In the genomic region with DNA sequence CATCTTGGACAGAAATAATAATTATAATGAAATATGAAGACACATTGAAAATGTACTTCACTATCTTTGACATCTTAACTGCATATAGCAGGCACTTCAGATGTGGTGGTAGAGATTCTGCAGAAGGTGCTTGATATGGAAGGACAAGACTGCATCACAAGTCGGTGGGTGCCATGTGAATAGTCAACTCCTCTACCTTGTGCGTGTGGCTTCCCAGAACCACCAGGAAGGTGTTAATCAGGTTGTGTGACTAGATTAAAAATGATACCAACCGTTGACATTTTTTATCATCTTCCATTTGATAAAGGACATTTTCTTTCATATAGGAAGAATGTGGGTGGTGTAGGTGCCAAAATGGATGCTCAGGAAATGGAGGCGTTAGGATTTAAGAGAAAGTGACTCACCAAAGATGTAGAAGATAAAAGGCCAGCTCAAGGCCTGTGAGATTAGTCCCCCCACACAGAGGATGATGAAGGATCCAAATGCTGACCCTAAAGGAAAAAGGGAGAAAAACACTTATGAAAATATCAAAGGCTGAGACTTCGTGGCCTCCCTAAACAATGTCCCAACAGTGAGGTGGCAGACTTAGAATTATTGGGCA, we compare ENCODE assay signal across 13 cellular contexts. TPM values are rescaled to one million over a fixed set of nuclear protein-coding genes. Genes with fewer than 3 reads are reported as not detected.
"Had no signal": no experiment of that assay in that cellular context is flagged by ENCODE, and none has a peak within 500 bp of the region (broad histone marks: within the 10 kb centered on the region; RNA-seq: fewer than 3 reads in every experiment).

No MANE protein-coding gene starts in this region.

- H3K4me3 Mint-ChIP-seq: effector memory CD8-positive, alpha-beta T cell; natural killer cell treated with Interleukin-12 subunit alpha and Interleukin-12 subunit beta and Interleukin-15 and Interleukin-18, amount 100 ng/mL, for 72 hours had no signal

- H3K27me3 ChIP-seq: brain microvascular endothelial cell, tibial artery, uterus had no signal

- H3K9me3 ChIP-seq: left ventricle myocardium inferior, tibial artery, uterus had no signal

- DNase-seq: brain microvascular endothelial cell; effector memory CD8-positive, alpha-beta T cell; left ventricle myocardium inferior; mesenchymal stem cell; nucleus accumbens; right cardiac atrium; SIG-M5; small intestine; tibial artery; uterus had no signal

- H3K36me3 Mint-ChIP-seq: natural killer cell treated with Interleukin-12 subunit alpha and Interleukin-12 subunit beta and Interleukin-15 and Interleukin-18, amount 100 ng/mL, for 72 hours had no signal

- H3K9me3 Mint-ChIP-seq: effector memory CD8-positive, alpha-beta T cell; natural killer cell treated with Interleukin-12 subunit alpha and Interleukin-12 subunit beta and Interleukin-15 and Interleukin-18, amount 100 ng/mL, for 72 hours had no signal

- H3K27ac Mint-ChIP-seq: effector memory CD8-positive, alpha-beta T cell; natural killer cell treated with Interleukin-12 subunit alpha and Interleukin-12 subunit beta and Interleukin-15 and Interleukin-18, amount 100 ng/mL, for 72 hours; progenitor cell of endocrine pancreas had no signal

- ATAC-seq: effector memory CD8-positive, alpha-beta T cell; natural killer cell treated with Interleukin-12 subunit alpha and Interleukin-12 subunit beta and Interleukin-15 and Interleukin-18, amount 100 ng/mL, for 72 hours; right cardiac atrium had no signal

- H3K27ac ChIP-seq: brain microvascular endothelial cell, left ventricle myocardium inferior, tibial artery, uterus had no signal

RNA-seq across cellular contexts. Expression of gene SLC17A2, which starts 12.3 kb away (rescaled TPM):
- total RNA-seq: epithelial cell of proximal tubule; left ventricle myocardium inferior; natural killer cell treated with Interleukin-12 subunit alpha and Interleukin-12 subunit beta and Interleukin-15 and Interleukin-18, amount 100 ng/mL, for 72 hours; progenitor cell of endocrine pancreas; right cardiac atrium; uterus had no signal

RNA-seq across cellular contexts. Expression of gene SLC17A3, which starts 44.1 kb away (rescaled TPM):
- total RNA-seq: epithelial cell of proximal tubule; left ventricle myocardium inferior; natural killer cell treated with Interleukin-12 subunit alpha and Interleukin-12 subunit beta and Interleukin-15 and Interleukin-18, amount 100 ng/mL, for 72 hours; uterus had no signal
